Comparison of ENCODE assay signal across 26 cellular contexts in the genomic region with DNA sequence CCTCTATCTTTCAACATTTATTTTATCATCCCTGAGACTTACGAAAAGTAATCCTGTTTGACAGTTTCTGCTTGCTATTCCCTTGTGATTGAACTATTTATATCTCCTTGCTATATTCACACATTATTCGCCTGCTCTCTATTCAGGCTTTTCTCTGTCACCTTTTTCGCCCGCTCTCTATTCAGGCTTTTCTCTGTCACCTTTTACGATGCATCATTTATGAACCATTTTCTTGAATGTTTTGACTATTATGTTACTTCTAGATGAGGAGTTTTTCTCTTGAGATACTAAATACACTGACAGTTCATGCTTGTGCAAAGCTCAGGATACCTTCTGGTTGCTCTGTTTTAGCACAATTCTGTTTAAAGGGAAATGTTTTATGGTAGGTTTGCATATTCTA.
"Had no signal": no experiment of that assay in that cellular context is flagged by ENCODE, and none has a peak within 500 bp of the region (broad histone marks: within the 10 kb centered on the region; RNA-seq: fewer than 3 reads in every experiment).

No MANE protein-coding gene starts in this region.

- H3K4me1 Mint-ChIP-seq: stimulated activated effector memory CD8-positive, alpha-beta T cell treated with anti-CD3 and anti-CD28 coated beads, Interleukin-12 subunit alpha, Interleukin-12 subunit beta, amount 100 ng/mL, for 72 hours; stimulated activated memory B cell treated with anti-CD40 and anti-IgM and Interleukin-4, amounts not matched to agents 10 μg/mL and 1 μg/mL and 100 μg/mL, for 72 hours; stimulated activated naive B cell treated with anti-CD40 and anti-IgM and Interleukin-4, amounts not matched to agents 10 μg/mL and 1 μg/mL and 100 μg/mL, for 72 hours; stimulated activated naive CD8-positive, alpha-beta T cell treated with anti-CD3 and anti-CD28 coated beads, Interleukin-15, amount 100 ng/mL, for 72 hours had no signal

- H3K9me3 Mint-ChIP-seq: stimulated activated memory B cell treated with anti-CD40 and anti-IgM and Interleukin-4, amounts not matched to agents 10 μg/mL and 1 μg/mL and 100 μg/mL, for 72 hours; type B pancreatic cell had no signal

- H3K4me3 Mint-ChIP-seq: stimulated activated effector memory CD8-positive, alpha-beta T cell treated with anti-CD3 and anti-CD28 coated beads, Interleukin-12 subunit alpha, Interleukin-12 subunit beta, amount 100 ng/mL, for 72 hours; stimulated activated memory B cell treated with anti-CD40 and anti-IgM and Interleukin-4, amounts not matched to agents 10 μg/mL and 1 μg/mL and 100 μg/mL, for 72 hours; stimulated activated naive B cell treated with anti-CD40 and anti-IgM and Interleukin-4, amounts not matched to agents 10 μg/mL and 1 μg/mL and 100 μg/mL, for 72 hours; stimulated activated naive CD8-positive, alpha-beta T cell treated with anti-CD3 and anti-CD28 coated beads, Interleukin-15, amount 100 ng/mL, for 72 hours; stimulated activated naive CD8-positive, alpha-beta T cell treated with anti-CD3 and anti-CD28 coated beads, Interleukin-15, Interleukin-2, amounts not matched to agents 100 ng/mL and 50 ng/mL, for 24 hours; type B pancreatic cell had no signal

- DNase-seq: stimulated activated CD4-positive, alpha-beta T cell treated with anti-CD3 and anti-CD28 coated beads, Interleukin-2, amount 100 ng/mL, for 48 hours; stimulated activated CD4-positive, alpha-beta T cell treated with anti-CD3 and anti-CD28 coated beads, Interleukin-4, amount 100 ng/mL, for 1 hour; stimulated activated CD4-positive, alpha-beta T cell treated with anti-CD3 and anti-CD28 coated beads, Interleukin-4, amount 100 ng/mL, for 24 hours; stimulated activated CD4-positive, alpha-beta T cell treated with anti-CD3 and anti-CD28 coated beads, Interleukin-4, amount 100 ng/mL, for 4 hours; stimulated activated CD8-positive, alpha-beta memory T cell treated with anti-CD3 and anti-CD28 coated beads, Interleukin-4, amount 100 ng/mL, for 48 hours; stimulated activated naive B cell treated with anti-CD40 and anti-IgM and Interleukin-4, amounts not matched to agents 10 μg/mL and 1 μg/mL and 100 μg/mL, for 72 hours; stimulated activated naive CD4-positive, alpha-beta T cell treated with Interleukin-2 at 50 U/mL for 16 hours; stimulated activated naive CD8-positive, alpha-beta T cell treated with anti-CD3 and anti-CD28 coated beads, Interleukin-15, amount 100 ng/mL, for 72 hours; stimulated activated naive CD8-positive, alpha-beta T cell treated with anti-CD3 and anti-CD28 coated beads, Interleukin-15, Interleukin-2, amounts not matched to agents 100 U/mL and 50 U/mL, for 24 hours; stomach; substantia nigra; testis; thyroid gland; tibial artery; transverse colon; upper lobe of left lung; upper lobe of right lung; uterus had no signal

- H3K9me3 ChIP-seq: suprapubic skin, testis, thoracic aorta, thyroid gland, tibial artery, tibial nerve, transverse colon, upper lobe of left lung, upper lobe of right lung, uterus, vagina had no signal

- H3K36me3 Mint-ChIP-seq: stimulated activated effector memory CD8-positive, alpha-beta T cell treated with anti-CD3 and anti-CD28 coated beads, Interleukin-12 subunit alpha, Interleukin-12 subunit beta, amount 100 ng/mL, for 72 hours; stimulated activated memory B cell treated with anti-CD40 and anti-IgM and Interleukin-4, amounts not matched to agents 10 μg/mL and 1 μg/mL and 100 μg/mL, for 72 hours; stimulated activated naive B cell treated with anti-CD40 and anti-IgM and Interleukin-4, amounts not matched to agents 10 μg/mL and 1 μg/mL and 100 μg/mL, for 72 hours; type B pancreatic cell had no signal

- H3K27me3 Mint-ChIP-seq: stimulated activated memory B cell treated with anti-CD40 and anti-IgM and Interleukin-4, amounts not matched to agents 10 μg/mL and 1 μg/mL and 100 μg/mL, for 72 hours; stimulated activated naive B cell treated with anti-CD40 and anti-IgM and Interleukin-4, amounts not matched to agents 10 μg/mL and 1 μg/mL and 100 μg/mL, for 72 hours; stimulated activated naive CD8-positive, alpha-beta T cell treated with anti-CD3 and anti-CD28 coated beads, Interleukin-15, amount 100 ng/mL, for 72 hours; stimulated activated naive CD8-positive, alpha-beta T cell treated with anti-CD3 and anti-CD28 coated beads, Interleukin-15, Interleukin-2, amounts not matched to agents 100 ng/mL and 50 ng/mL, for 24 hours; type B pancreatic cell had no signal

- H3K27ac ChIP-seq: stomach, suprapubic skin, testis, thoracic aorta, thyroid gland, tibial artery, tibial nerve, transverse colon, upper lobe of left lung, upper lobe of right lung, uterus, vagina had no signal

- H3K4me3 ChIP-seq: stomach, suprapubic skin, testis, thoracic aorta, thyroid gland, tibial artery, tibial nerve, transverse colon, upper lobe of left lung, upper lobe of right lung, uterus, vagina had no signal

- H3K36me3 ChIP-seq: stomach, suprapubic skin, thoracic aorta, thyroid gland, tibial artery, tibial nerve, transverse colon, upper lobe of left lung, upper lobe of right lung, uterus, vagina had no signal

- H3K27me3 ChIP-seq: stomach, suprapubic skin, testis, thyroid gland, tibial artery, tibial nerve, transverse colon, upper lobe of left lung, upper lobe of right lung, uterus, vagina had no signal

- H3K27ac Mint-ChIP-seq: stimulated activated effector memory CD8-positive, alpha-beta T cell treated with anti-CD3 and anti-CD28 coated beads, Interleukin-12 subunit alpha, Interleukin-12 subunit beta, amount 100 ng/mL, for 72 hours; stimulated activated memory B cell treated with anti-CD40 and anti-IgM and Interleukin-4, amounts not matched to agents 10 μg/mL and 1 μg/mL and 100 μg/mL, for 72 hours; stimulated activated naive B cell treated with anti-CD40 and anti-IgM and Interleukin-4, amounts not matched to agents 10 μg/mL and 1 μg/mL and 100 μg/mL, for 72 hours; stimulated activated naive CD8-positive, alpha-beta T cell treated with anti-CD3 and anti-CD28 coated beads, Interleukin-15, amount 100 ng/mL, for 72 hours; stimulated activated naive CD8-positive, alpha-beta T cell treated with anti-CD3 and anti-CD28 coated beads, Interleukin-15, Interleukin-2, amounts not matched to agents 100 ng/mL and 50 ng/mL, for 24 hours; type B pancreatic cell had no signal
